In genomic region chr2:222891890-222892289, GRCh38 we compare ENCODE assay signal across 16 cellular contexts. TPM values are rescaled to one million over a fixed set of nuclear protein-coding genes. Genes with fewer than 3 reads are reported as not detected.
DNase-seq lines count a peak whose midpoint lies in the region; ATAC-seq, FAIRE-seq and TF ChIP-seq lines count a peak whose summit lies in the region.
"Had no signal": no experiment of that assay in that cellular context is flagged by ENCODE, and none has a peak within 500 bp of the region (broad histone marks: within the 10 kb centered on the region; RNA-seq: fewer than 3 reads in every experiment).

No MANE protein-coding gene starts in this region.

- H4K20me1 ChIP-seq in PC-9 (ENCODE audit: insufficient read depth): peaks cover 77% of the 10 kb centered on the region
- H4K20me1 ChIP-seq in fibroblast of lung (ENCODE audit: control insufficient read depth, extremely low read depth, insufficient read depth, low read length): peaks cover 2% of the 10 kb centered on the region

- H3K79me2 ChIP-seq in PC-9 (ENCODE audit: low read depth) (peaks cover 84% of the 10 kb centered on the region), fibroblast of lung (ENCODE audit: control insufficient read depth, insufficient read depth, low read length) (peaks cover 75% of the 10 kb centered on the region)

- H3K36me3 Mint-ChIP-seq in CD14-positive monocyte: peaks cover 13 to 32% of the 10 kb centered on the region in 2 donors

- no peaks in the 10 kb centered on the region for H3K9me2 ChIP-seq in PC-9 (ENCODE audit: insufficient read depth)

- H3K4me1 Mint-ChIP-seq in CD14-positive monocyte: peaks cover 43% of the 10 kb centered on the region

- peaks cover 63% of the 10 kb centered on the region for H3F3A ChIP-seq in PC-9 (ENCODE audit: insufficient read depth, low read depth)

- CTCF ChIA-PET in PC-9 (lab: Charles Lee): interaction anchor here (0.6 kb wide), 2 partner anchors 63 to 94 kb away, joined by 4 to 8 read pairs; no protein-coding TSS in a partner anchor

- H3K4me1 ChIP-seq in PC-9 (replicated peaks; ENCODE audit: insufficient read depth) (peaks cover 34% of the 10 kb centered on the region), fibroblast of lung (ENCODE audit: control insufficient read depth, extremely low read depth, insufficient read depth, low read length) (peaks cover 2% of the 10 kb centered on the region), pancreas (peaks cover 15 to 22% (median 20%) of the 10 kb centered on the region in 3 donors)
- H3K4me1 ChIP-seq: HAP-1 had no signal

- H3K4me3 Mint-ChIP-seq in CD14-positive monocyte: peak overlapping the region; percentile 41 to 75
- H3K4me3 Mint-ChIP-seq: memory B cell, T-cell had no signal

- H3K9ac ChIP-seq in fibroblast of lung (ENCODE audit: insufficient read depth, low read length): no peak overlapping the region

- intact Hi-C loops in CD14-positive monocyte (cut with micrococcal nuclease) (no loop called here), PC-9 (cut with micrococcal nuclease; ENCODE audit: unreplicated experiment) (no loop called here), pancreas (cut with DNase I) (no loop called here)

- peaks cover 0 to 2% (median 0%) of the 10 kb centered on the region in 3 donors for H3K27me3 Mint-ChIP-seq in CD14-positive monocyte (ENCODE audit: low read depth in 3 of 3)
- H3K27me3 Mint-ChIP-seq: memory B cell, T-cell had no signal

- peak; percentile 82 for FAIRE-seq in pancreas (lab: Jason Lieb, UNC)

- POLR2A ChIA-PET in PC-9 (lab: Charles Lee; ENCODE audit: unreplicated experiment): no interaction called here

- H3K9me3 Mint-ChIP-seq in CD14-positive monocyte: no peaks in the 10 kb centered on the region
- H3K9me3 Mint-ChIP-seq: memory B cell, T-cell had no signal

- H3K36me3 ChIP-seq in PC-9 (ENCODE audit: low read depth) (peaks cover 54% of the 10 kb centered on the region), fibroblast of lung (ENCODE audit: control insufficient read depth, insufficient read depth, low read length) (no peaks in the 10 kb centered on the region), pancreas (no peaks in the 10 kb centered on the region)
- H3K36me3 ChIP-seq: HAP-1 had no signal

- WGBS in pancreas, 2 donors: 30 to 37% methylated on average over 4 of the region's 4 CpGs

- H3K27me3 ChIP-seq in PC-9 (ENCODE audit: insufficient read depth, low read depth): no peaks in the 10 kb centered on the region
- no peaks in the 10 kb centered on the region for H3K27me3 ChIP-seq in fibroblast of lung (ENCODE audit: control insufficient read depth, insufficient read depth, low read length)
- H3K27me3 ChIP-seq in pancreas: no peaks in the 10 kb centered on the region

- TF ChIP-seq CTCF in CD14-positive monocyte (IDR thresholded peaks at IDR 0.05): no peak
- no peak for TF ChIP-seq CTCF in PC-9 (conservative IDR thresholded peaks at IDR 0.05)
- TF ChIP-seq CTCF in fibroblast of lung (conservative IDR thresholded peaks at IDR 0.05 in 1 of 2, IDR thresholded peaks at IDR 0.05 in 1 of 2; ENCODE audit: low read depth in 1 of 2, low read length in 2 of 2): no peak
- TF ChIP-seq CTCF in pancreas (IDR thresholded peaks at IDR 0.05): no peak

- peak overlapping the region; percentile 42 for H3K27ac ChIP-seq in PC-9
- H3K27ac ChIP-seq in fibroblast of lung (ENCODE audit: insufficient read depth, low read length): peak overlapping the region; percentile 41
- peak overlapping the region in 1 of 4 donors; percentile 5 for H3K27ac ChIP-seq in pancreas

- no TSS peak for BruUV-seq in PC-9 (replicated peaks; lab: Mats Ljungman, UMichigan)

- H2AFZ ChIP-seq in PC-9 (no peak overlapping the region), fibroblast of lung (ENCODE audit: low read length) (no peak overlapping the region)

- H3K4me2 ChIP-seq in PC-9 (peak overlapping the region; percentile 9; the same call in 1 of the 2 replicates), fibroblast of lung (ENCODE audit: extremely low read depth, insufficient read depth, low read length) (peak overlapping the region; percentile 80)

- DNase-seq in CD14-positive monocyte (ENCODE audit: low spot score) (no peak), PC-9 (no peak), fibroblast of lung (ENCODE audit: low read depth in 2 of 2) (peak; percentile 60 to 66), pancreas (no peak), EL (no peak), GM19238 (ENCODE audit: insufficient read length, low spot score) (no peak)
- no peak for DNase-seq in activated effector memory CD4-positive, alpha-beta T cell treated with anti-CD3 and anti-CD28 coated beads, Interleukin-2, amount 50 U/mL, for 16 hours
- DNase-seq: activated CD4-positive, CD25-positive, alpha-beta regulatory T cell; activated naive CD4-positive, alpha-beta T cell treated with Interleukin-2 at 50 U/mL for 16 hours; Karpas-422; NCI-H146; NCI-H510A; T-cell had no signal

- H3K4me3 ChIP-seq in PC-9 (peak overlapping the region; percentile 0; the same call in 1 of the 2 replicates), fibroblast of lung (replicated peaks in 1 of 4; ENCODE audit: control extremely low read depth in 1 of 4, insufficient read depth in 1 of 4, low read depth in 3 of 4, low read length in 4 of 4) (peak overlapping the region in 3 of 4 experiments; percentile 7 to 31 (median 10)), pancreas (no peak overlapping the region)
- H3K4me3 ChIP-seq: HAP-1 had no signal

- H3K27ac Mint-ChIP-seq in CD14-positive monocyte: peak overlapping the region; percentile 68 to 91 (median 85)
- H3K27ac Mint-ChIP-seq: memory B cell, T-cell had no signal

- H3K9me3 ChIP-seq in PC-9 (ENCODE audit: insufficient read depth, low read depth) (no peaks in the 10 kb centered on the region), fibroblast of lung (ENCODE audit: control insufficient read depth, insufficient read depth, low read depth, low read length) (no peaks in the 10 kb centered on the region), pancreas (no peaks in the 10 kb centered on the region)
- H3K9me3 ChIP-seq: HAP-1 had no signal

- peak in 3 of 4 donors; percentile 19 to 22 (median 22) for ATAC-seq in pancreas
- ATAC-seq in GM19452 (IDR thresholded peaks at IDR 0.05; ENCODE audit: unreplicated experiment): no peak
- ATAC-seq: T-cell had no signal

RNA-seq across cellular contexts. Expression of gene ACSL3, which starts 31.1 kb away (rescaled TPM):
- polyA plus RNA-seq in CD14-positive monocyte (10 to 100 TPM; 19.9 to 24.4 TPM), fibroblast of lung (119 and 147 TPM in 2 replicates), pancreas (10 to 100 TPM in 1 of 2 donors, 1 to 10 TPM in 1; 4.7 to 14.9 TPM)
- total RNA-seq in PC-9 (2021) (300 and 446 TPM in 2 replicates), fibroblast of lung (233 and 377 TPM in 2 replicates), pancreas (10 to 100 TPM; 14.0 to 32.0 (median 16.6) TPM)
- polyA plus RNA-seq in fibroblast of lung (2012): 109 and 119 TPM in 2 replicates
- 104 and 159 TPM in 2 replicates for polyA minus RNA-seq in fibroblast of lung (ENCODE audit: low replicate concordance)

Comparison
In these comparisons a context has a peak if more than half of its experiments do, and no peak if none do; other contexts are left out.
1. DNase-seq: peak in fibroblast of lung (2 of 2); none in CD14-positive monocyte (single experiment), PC-9 (0 of 2), pancreas (0 of 6), EL (single experiment), GM19238 (single experiment) and activated effector memory CD4-positive, alpha-beta T cell treated with anti-CD3 and anti-CD28 coated beads, Interleukin-2, amount 50 U/mL, for 16 hours (single experiment).
2. H3K4me3 ChIP-seq: peak in PC-9 (single experiment) and fibroblast of lung (3 of 4); none in pancreas (0 of 4).